20 cellular contexts compared by ENCODE assay signal in the genomic region with DNA sequence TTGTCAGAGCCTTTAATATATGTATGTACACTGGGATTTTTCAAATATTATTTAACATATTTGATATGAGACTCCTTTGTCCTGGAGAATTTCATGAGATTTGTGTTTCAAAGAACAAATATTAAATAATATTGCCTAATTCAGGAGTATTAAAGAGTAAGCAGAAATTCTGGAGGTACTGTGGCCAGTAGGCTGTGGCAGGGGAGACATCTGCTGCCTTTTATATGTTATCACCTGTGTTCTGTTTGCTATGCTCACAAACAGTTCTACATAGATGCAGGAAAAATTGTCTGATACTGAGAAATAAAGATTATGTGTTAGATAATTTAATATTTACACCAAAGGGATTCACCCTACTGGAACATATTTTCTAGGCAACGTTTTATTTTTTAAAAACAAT.
"Had no signal": no experiment of that assay in that cellular context is flagged by ENCODE, and none has a peak within 500 bp of the region (broad histone marks: within the 10 kb centered on the region; RNA-seq: fewer than 3 reads in every experiment).

No MANE protein-coding gene starts in this region.

- ATAC-seq: Panc1, PC-3, T-cell had no signal

- H3K27ac ChIP-seq: RWPE1 had no signal

- DNase-seq: KBM-7, MM.1S, NCI-H1092 treated with DMSO at 0.1 percent for 48 hours, NCI-H1436, NCI-H1694 treated with DMSO at 0.1 percent for 48 hours, NCI-H1930, NCI-H2081, NCI-H2107, NCI-H2227 treated with DMSO at 0.1 percent for 48 hours, NCI-H510A, NCI-H524 treated with DMSO at 0.1 percent for 48 hours, NCI-H69, NCI-H82, PC-3, SHP77, SK-N-SH, SW 1271, T-cell had no signal
